In the genomic region with DNA sequence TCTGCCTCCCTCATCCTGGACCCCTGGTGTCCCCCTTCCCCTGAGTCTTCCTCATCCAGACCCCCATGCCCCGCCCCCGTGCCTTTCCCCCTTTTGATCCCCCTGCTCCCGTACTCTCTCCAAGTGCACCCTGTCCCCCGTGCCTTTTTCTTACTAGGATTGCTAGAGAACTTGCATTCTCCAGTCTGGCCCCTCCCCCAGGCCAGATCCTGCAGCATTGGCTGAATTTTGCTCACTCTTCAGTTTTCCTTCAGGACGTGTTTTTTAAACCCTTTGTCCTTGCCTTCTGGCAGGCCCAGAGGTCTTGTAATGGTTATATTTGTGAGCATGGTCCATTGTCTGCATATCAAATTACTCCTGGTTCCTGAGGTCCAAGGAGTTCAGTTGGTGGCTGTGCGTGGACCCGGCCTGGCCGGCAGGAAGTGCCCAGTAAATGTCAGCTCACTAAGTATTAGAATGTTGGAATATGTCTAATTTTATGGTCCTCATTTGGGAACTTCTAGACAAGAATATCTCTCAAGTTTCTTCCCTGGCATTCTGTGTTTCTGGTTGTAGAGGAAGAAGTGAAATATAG, we compare ENCODE assay signal across 8 cellular contexts. TPM values are rescaled to one million over a fixed set of nuclear protein-coding genes. Genes with fewer than 3 reads are reported as not detected.
DNase-seq lines count a peak whose midpoint lies in the region; ATAC-seq, FAIRE-seq and TF ChIP-seq lines count a peak whose summit lies in the region.

No MANE protein-coding gene starts in this region.

- DNase-seq in PC-3 (peak; percentile 5), myocyte (ENCODE audit: low read depth) (peak; percentile 21), RCC 7860 (ENCODE audit: low spot score) (no peak), GF-D8 (lab: John Stamatoyannopoulos, UW) (no peak), LoVo (ENCODE audit: low spot score) (no peak)
- no peak for DNase-seq in effector memory CD4-positive, alpha-beta T cell

- no peak for TF ChIP-seq CTCF in PC-3 (conservative IDR thresholded peaks at IDR 0.05; ENCODE audit: low read depth, low read length)

- BruUV-seq in PC-3 (replicated peaks; lab: Mats Ljungman, UMichigan) = no TSS peak

- no peak for FAIRE-seq in RCC 7860 (lab: Jason Lieb, UNC)

- H3K9me3 ChIP-seq in ES-I3 (ENCODE audit: control insufficient read depth, insufficient read depth, low read length) (no peaks in the 10 kb centered on the region), PC-3 (ENCODE audit: low read length) (no peaks in the 10 kb centered on the region)
- no peaks in the 10 kb centered on the region for H3K9me3 ChIP-seq in effector memory CD4-positive, alpha-beta T cell (ENCODE audit: control insufficient read depth, low read length)

- H3K9ac ChIP-seq in ES-I3 (ENCODE audit: low read depth, low read length) (peak overlapping the region; percentile 97), PC-3 (ENCODE audit: low read length) (peak overlapping the region; percentile 81)

- no peak; the same call in 1 of the 2 replicates for ATAC-seq in PC-3
- no peak for ATAC-seq in HG02763 (IDR thresholded peaks at IDR 0.05; ENCODE audit: unreplicated experiment)

- H3K4me1 ChIP-seq in ES-I3 (ENCODE audit: insufficient read depth, low read length) (no peaks in the 10 kb centered on the region; the same call in 1 of the 2 replicates), PC-3 (ENCODE audit: insufficient read depth, low read length) (peaks cover 11% of the 10 kb centered on the region)
- peaks cover 12% of the 10 kb centered on the region for H3K4me1 ChIP-seq in effector memory CD4-positive, alpha-beta T cell (ENCODE audit: control insufficient read depth, insufficient read depth, low read length, poor library complexity, severe bottlenecking)

- peaks cover 18% of the 10 kb centered on the region for H3K79me2 ChIP-seq in PC-3 (ENCODE audit: low read length)

- no peaks in the 10 kb centered on the region for H4K20me1 ChIP-seq in PC-3 (ENCODE audit: low read length)

- no peaks in the 10 kb centered on the region for H3K9me2 ChIP-seq in PC-3 (replicated peaks; ENCODE audit: low read length)

- H2AFZ ChIP-seq in PC-3 (ENCODE audit: low read length) = peak overlapping the region; percentile 90

- intact Hi-C loops in PC-3 (cut with micrococcal nuclease) = no loop called here

- H3K27me3 ChIP-seq in PC-3 (ENCODE audit: low read length) = no peaks in the 10 kb centered on the region
- H3K27me3 ChIP-seq in effector memory CD4-positive, alpha-beta T cell (replicated peaks; ENCODE audit: control insufficient read depth, insufficient read depth, low read length, poor library complexity, severe bottlenecking) = no peaks in the 10 kb centered on the region

- POLR2A ChIA-PET in PC-3 (lab: Charles Lee; ENCODE audit: unreplicated experiment) = no interaction called here

- peak overlapping the region; percentile 98 for H3K4me3 ChIP-seq in PC-3 (ENCODE audit: low read length)
- peak overlapping the region; percentile 98 for H3K4me3 ChIP-seq in effector memory CD4-positive, alpha-beta T cell (ENCODE audit: insufficient read depth, low read depth, low read length, poor library complexity, severe bottlenecking)

- CTCF ChIA-PET in PC-3 (lab: Charles Lee) = interaction anchor here (0.8 to 1.1 kb wide), 2 partner anchors 31 to 32 kb away, joined by 5 read pairs; partner anchors contain the start of gene ENDOG

- peak overlapping the region; percentile 88 for H3K4me2 ChIP-seq in PC-3 (ENCODE audit: low read length)

- H3K27ac ChIP-seq in PC-3 (ENCODE audit: low read length) = no peak overlapping the region
- peak overlapping the region; percentile 79 for H3K27ac ChIP-seq in effector memory CD4-positive, alpha-beta T cell (ENCODE audit: insufficient read depth, low read length, poor library complexity, severe bottlenecking)

- H3F3A ChIP-seq in PC-3 (ENCODE audit: low read length, unreplicated experiment) = no peaks in the 10 kb centered on the region

- H3K36me3 ChIP-seq in ES-I3 (ENCODE audit: insufficient read depth, low read length) (0 out of 2 replicates have a peak, but pooled peaks cover 2% of the 10 kb centered on the region), PC-3 (ENCODE audit: low read depth, low read length) (no peaks in the 10 kb centered on the region; the same call in 1 of the 2 replicates)
- H3K36me3 ChIP-seq in effector memory CD4-positive, alpha-beta T cell (ENCODE audit: control insufficient read depth, insufficient read depth, low read length) = peaks cover 20% of the 10 kb centered on the region

RNA-seq across cellular contexts. Expression of gene TBC1D13, which starts 0.6 kb away (rescaled TPM):
- total RNA-seq in PC-3 (2014; rRNA removed) = 15.0 and 18.8 TPM in 2 replicates
- 30.2 and 42.4 TPM in 2 replicates for total RNA-seq in myocyte
- polyA plus RNA-seq in myocyte (2012) = 29.9 TPM

RNA-seq across cellular contexts. Expression of gene ZER1, which starts 15.9 kb away (rescaled TPM):
- 14.8 and 20.6 TPM in 2 replicates for total RNA-seq in PC-3 (2014; rRNA removed)
- total RNA-seq in myocyte = 47.0 and 54.2 TPM in 2 replicates
- polyA plus RNA-seq in myocyte (2012) = 42.1 TPM

RNA-seq across cellular contexts. Expression of gene ENDOG, which starts 30.6 kb away (rescaled TPM):
- total RNA-seq in PC-3 (2014; rRNA removed) (37.0 and 51.5 TPM in 2 replicates), myocyte (83.0 and 95.6 TPM in 2 replicates)
- polyA plus RNA-seq in myocyte (2012) = 24.3 TPM

RNA-seq across cellular contexts. Expression of gene SPOUT1, which starts 41.9 kb away (rescaled TPM):
- total RNA-seq in PC-3 (2014; rRNA removed) = 27.2 and 30.5 TPM in 2 replicates
- total RNA-seq in myocyte = 14.0 and 19.3 TPM in 2 replicates
- polyA plus RNA-seq in myocyte (2012) = 23.9 TPM

Comparison
In these comparisons a context has a peak if more than half of its experiments do, and no peak if none do; other contexts are left out.
1. DNase-seq: peak in PC-3 (single experiment) and myocyte (single experiment); none in effector memory CD4-positive, alpha-beta T cell (0 of 3), RCC 7860 (single experiment), GF-D8 (single experiment) and LoVo (single experiment).